In genomic region chr6:104859225-104860146, GRCh38 we compare ENCODE assay signal across 8 cellular contexts. TPM values are rescaled to one million over a fixed set of nuclear protein-coding genes. Genes with fewer than 3 reads are reported as not detected.
DNase-seq lines count a peak whose midpoint lies in the region; ATAC-seq and TF ChIP-seq lines count a peak whose summit lies in the region.

A gene with protein sequence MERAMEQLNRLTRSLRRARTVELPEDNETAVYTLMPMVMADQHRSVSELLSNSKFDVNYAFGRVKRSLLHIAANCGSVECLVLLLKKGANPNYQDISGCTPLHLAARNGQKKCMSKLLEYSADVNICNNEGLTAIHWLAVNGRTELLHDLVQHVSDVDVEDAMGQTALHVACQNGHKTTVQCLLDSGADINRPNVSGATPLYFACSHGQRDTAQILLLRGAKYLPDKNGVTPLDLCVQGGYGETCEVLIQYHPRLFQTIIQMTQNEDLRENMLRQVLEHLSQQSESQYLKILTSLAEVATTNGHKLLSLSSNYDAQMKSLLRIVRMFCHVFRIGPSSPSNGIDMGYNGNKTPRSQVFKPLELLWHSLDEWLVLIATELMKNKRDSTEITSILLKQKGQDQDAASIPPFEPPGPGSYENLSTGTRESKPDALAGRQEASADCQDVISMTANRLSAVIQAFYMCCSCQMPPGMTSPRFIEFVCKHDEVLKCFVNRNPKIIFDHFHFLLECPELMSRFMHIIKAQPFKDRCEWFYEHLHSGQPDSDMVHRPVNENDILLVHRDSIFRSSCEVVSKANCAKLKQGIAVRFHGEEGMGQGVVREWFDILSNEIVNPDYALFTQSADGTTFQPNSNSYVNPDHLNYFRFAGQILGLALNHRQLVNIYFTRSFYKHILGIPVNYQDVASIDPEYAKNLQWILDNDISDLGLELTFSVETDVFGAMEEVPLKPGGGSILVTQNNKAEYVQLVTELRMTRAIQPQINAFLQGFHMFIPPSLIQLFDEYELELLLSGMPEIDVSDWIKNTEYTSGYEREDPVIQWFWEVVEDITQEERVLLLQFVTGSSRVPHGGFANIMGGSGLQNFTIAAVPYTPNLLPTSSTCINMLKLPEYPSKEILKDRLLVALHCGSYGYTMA (minus strand): TSS chr6:104859919. CDS start chr6:104859642, 277 bp downstream.

- peaks cover 3 to 7% (median 5%) of the 10 kb centered on the region in 4 donors for H3K4me1 ChIP-seq in liver (ENCODE audit: control insufficient read depth in 4 of 4, insufficient read depth in 4 of 4, low read length in 3 of 4)

- ATAC-seq in HG03460 (IDR thresholded peaks at IDR 0.05; ENCODE audit: unreplicated experiment), result peak; percentile 97

- DNase-seq in C1 segment of cervical spinal cord (lab: John Stamatoyannopoulos, UW) (peak; percentile 25 to 91 (median 84)), GM19240 (ENCODE audit: insufficient read length, low spot score) (peak; percentile 83), NCI-H524 treated with DMSO at 0.1 percent for 48 hours (lab: John Stamatoyannopoulos, UW) (peak; percentile 69)
- peak; percentile 90 for DNase-seq in activated CD4-positive, alpha-beta T cell treated with anti-CD3 and anti-CD28 coated beads, Interleukin-2, amount 10 ng/mL, durations not matched to agents 7 days and 5 days
- peak; percentile 90 for DNase-seq in stimulated activated CD4-positive, alpha-beta T cell treated with anti-CD3 and anti-CD28 coated beads, Interleukin-4, amount 100 ng/mL, for 24 hours

- H3K27ac ChIP-seq in liver (ENCODE audit: low read depth in 1 of 2, low read length in 2 of 2), result peak within 1 kb of the TSS; percentile 5 to 67

- H3K4me3 ChIP-seq in liver (ENCODE audit: low read depth in 1 of 3, low read length in 3 of 3), result peak within 1 kb of the TSS; percentile 69 to 90 (median 86)

- CTCF ChIA-PET in activated CD4-positive, alpha-beta T cell treated with anti-CD3 and anti-CD28 coated beads, Interleukin-2, amount 10 ng/mL, durations not matched to agents 7 days and 5 days (lab: Charles Lee), result interaction anchor here (1.0 kb wide), 1 partner anchor 26 kb away, joined by 3 read pairs; no protein-coding TSS in a partner anchor

- peak in 1 of 2 donors; percentile 22 for TF ChIP-seq RAD21 in liver (IDR thresholded peaks at IDR 0.05)

- POLR2A ChIA-PET in activated CD4-positive, alpha-beta T cell treated with anti-CD3 and anti-CD28 coated beads, Interleukin-2, amount 10 ng/mL, durations not matched to agents 7 days and 5 days (lab: Charles Lee), result no interaction called here

- H3K27me3 Mint-ChIP-seq in activated CD4-positive, alpha-beta T cell treated with anti-CD3 and anti-CD28 coated beads, Interleukin-2, amount 10 ng/mL, durations not matched to agents 7 days and 5 days, result no peaks in the 10 kb centered on the region
- peaks cover 8% of the 10 kb centered on the region for H3K27me3 Mint-ChIP-seq in dendritic cell treated with granulocyte-macrophage colony-stimulating factor and Interleukin-4, amounts not matched to agents 40 ng/mL and 50 ng/mL, for 4 days

- H3K4me1 Mint-ChIP-seq in activated CD4-positive, alpha-beta T cell treated with anti-CD3 and anti-CD28 coated beads, Interleukin-2, amount 10 ng/mL, durations not matched to agents 7 days and 5 days, result peaks cover 38% of the 10 kb centered on the region
- peaks cover 11% of the 10 kb centered on the region for H3K4me1 Mint-ChIP-seq in dendritic cell treated with granulocyte-macrophage colony-stimulating factor and Interleukin-4, amounts not matched to agents 40 ng/mL and 50 ng/mL, for 4 days (ENCODE audit: low read depth)

- peak within 1 kb of the TSS; percentile 91 for H3K4me3 Mint-ChIP-seq in activated CD4-positive, alpha-beta T cell treated with anti-CD3 and anti-CD28 coated beads, Interleukin-2, amount 10 ng/mL, durations not matched to agents 7 days and 5 days
- H3K4me3 Mint-ChIP-seq in dendritic cell treated with granulocyte-macrophage colony-stimulating factor and Interleukin-4, amounts not matched to agents 40 ng/mL and 50 ng/mL, for 4 days, result peak within 1 kb of the TSS; percentile 85

- intact Hi-C loops in dendritic cell treated with granulocyte-macrophage colony-stimulating factor and Interleukin-4, amounts not matched to agents 40 ng/mL and 50 ng/mL, for 4 days (cut with micrococcal nuclease), result loop anchor here (5.0 kb wide), 1 partner anchor 543 kb away; the partner anchor contains the start of gene PREP

- no peak for TF ChIP-seq CTCF in liver (IDR thresholded peaks at IDR 0.05; ENCODE audit: low read depth, low read length, missing input control)

- no peaks in the 10 kb centered on the region for H3K27me3 ChIP-seq in liver (ENCODE audit: control insufficient read depth in 4 of 4, insufficient read depth in 4 of 4, low read length in 3 of 4)

- no peaks in the 10 kb centered on the region for H3K36me3 ChIP-seq in liver (ENCODE audit: control insufficient read depth in 4 of 4, insufficient read depth in 3 of 4, low read depth in 1 of 4, low read length in 3 of 4)

- peak within 1 kb of the TSS; percentile 66 to 71 for H3K9ac ChIP-seq in liver (ENCODE audit: low read depth in 1 of 2, low read length in 2 of 2)

- H3K9me3 ChIP-seq in liver (ENCODE audit: control insufficient read depth in 4 of 4, low read length in 3 of 4), result no peaks in the 10 kb centered on the region

- H3K9me3 Mint-ChIP-seq in activated CD4-positive, alpha-beta T cell treated with anti-CD3 and anti-CD28 coated beads, Interleukin-2, amount 10 ng/mL, durations not matched to agents 7 days and 5 days, result no peaks in the 10 kb centered on the region
- H3K9me3 Mint-ChIP-seq in dendritic cell treated with granulocyte-macrophage colony-stimulating factor and Interleukin-4, amounts not matched to agents 40 ng/mL and 50 ng/mL, for 4 days, result no peaks in the 10 kb centered on the region

- H3K27ac Mint-ChIP-seq in activated CD4-positive, alpha-beta T cell treated with anti-CD3 and anti-CD28 coated beads, Interleukin-2, amount 10 ng/mL, durations not matched to agents 7 days and 5 days, result peak within 1 kb of the TSS; percentile 90
- H3K27ac Mint-ChIP-seq in dendritic cell treated with granulocyte-macrophage colony-stimulating factor and Interleukin-4, amounts not matched to agents 40 ng/mL and 50 ng/mL, for 4 days, result peak within 1 kb of the TSS; percentile 77

- peaks cover 2% of the 10 kb centered on the region for H3K36me3 Mint-ChIP-seq in activated CD4-positive, alpha-beta T cell treated with anti-CD3 and anti-CD28 coated beads, Interleukin-2, amount 10 ng/mL, durations not matched to agents 7 days and 5 days (ENCODE audit: low read depth)
- H3K36me3 Mint-ChIP-seq in dendritic cell treated with granulocyte-macrophage colony-stimulating factor and Interleukin-4, amounts not matched to agents 40 ng/mL and 50 ng/mL, for 4 days (ENCODE audit: low read depth), result peaks cover 6% of the 10 kb centered on the region

- under 1% methylated on average over 89 of the region's 89 CpGs for WGBS in liver

TF ChIP-seq in liver, 16 proteins besides CTCF, POLR2A, EP300 and RAD21:
- TF ChIP-seq YY1 (IDR thresholded peaks at IDR 0.05), result peak; percentile 30
- TF ChIP-seq HNF4A (conservative IDR thresholded peaks at IDR 0.05), result peak in 1 of 2 donors; percentile 21
- TF ChIP-seq JUND (IDR thresholded peaks at IDR 0.05), result no peak
- peak; percentile 18 for TF ChIP-seq SP1 (IDR thresholded peaks at IDR 0.05)
- no peak for TF ChIP-seq FOXA2 (IDR thresholded peaks at IDR 0.05)

RNA-seq across cellular contexts. Expression of the gene that starts here (rescaled TPM):
- total RNA-seq in activated CD4-positive, alpha-beta T cell treated with anti-CD3 and anti-CD28 coated beads, Interleukin-2, amount 10 ng/mL, durations not matched to agents 7 days and 5 days, result 10 to 100 TPM; 11.9 to 13.1 TPM
- 1 to 10 TPM; 3.7 to 7.2 TPM for total RNA-seq in liver
- 1 to 10 TPM; 1.3 TPM for polyA plus RNA-seq in liver

Comparison
In these comparisons a context has a peak if more than half of its experiments do, and no peak if none do; other contexts are left out.
1. Peak in every context shown above with its lines: DNase-seq, ATAC-seq, H3K4me3 ChIP-seq and H3K27ac ChIP-seq.